Comparison of ENCODE assay signal across 9 cellular contexts in the genomic region with DNA sequence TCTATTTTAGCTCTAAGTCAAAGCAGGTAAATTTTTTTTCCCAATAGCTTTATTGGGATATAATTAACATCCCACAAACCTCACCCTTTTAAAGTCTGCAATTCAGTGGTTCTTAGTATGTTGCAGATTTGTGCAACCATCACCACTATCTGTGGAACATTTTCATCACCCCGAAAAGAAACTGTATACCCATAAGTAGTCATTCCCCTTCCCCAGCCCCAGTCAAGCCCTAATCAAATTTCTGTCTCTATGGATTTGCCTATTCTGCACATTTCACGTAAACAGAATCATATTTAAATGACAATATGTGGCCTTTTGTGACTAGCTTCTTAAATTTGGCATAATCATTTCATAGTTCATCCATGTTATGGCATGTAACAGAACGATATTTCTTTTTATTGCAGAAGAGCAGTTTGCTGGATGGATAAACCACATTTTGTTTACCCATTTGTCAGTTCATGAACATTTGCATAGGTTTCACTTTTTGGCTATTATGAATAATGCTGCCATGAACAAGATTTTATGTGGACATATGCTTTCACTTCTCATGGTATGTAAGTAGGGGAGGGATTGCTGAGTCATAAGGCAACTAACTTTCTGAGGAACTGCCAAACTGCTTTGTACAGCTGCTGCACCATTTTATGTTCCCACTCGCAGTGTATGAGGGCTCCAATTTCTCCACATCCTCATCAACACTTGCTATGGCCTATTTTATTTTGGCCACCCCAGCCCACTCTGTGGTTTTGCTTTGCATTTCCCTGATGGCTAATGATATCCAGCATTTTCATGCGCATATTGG. TPM values are rescaled to one million over a fixed set of nuclear protein-coding genes. Genes with fewer than 3 reads are reported as not detected.
DNase-seq lines count a peak whose midpoint lies in the region; ATAC-seq and TF ChIP-seq lines count a peak whose summit lies in the region.
"Had no signal": no experiment of that assay in that cellular context is flagged by ENCODE, and none has a peak within 500 bp of the region (broad histone marks: within the 10 kb centered on the region; RNA-seq: fewer than 3 reads in every experiment).

No MANE protein-coding gene starts in this region.

- H3K36me3 ChIP-seq in esophagus muscularis mucosa: peaks cover 0 to 44% (median 31%) of the 10 kb centered on the region in 4 donors

- DNase-seq in GDM1 (lab: John Stamatoyannopoulos, UW) (peak; percentile 65), activated B cell treated with CpG ODN at 0.5 μM for 24 hours (no peak), naive B cell (no peak), activated gamma-delta T cell treated with Interleukin-2 at 50 U/mL for 16 hours (no peak), mesothelial cell of epicardium (ENCODE audit: low spot score in 2 of 2, unreplicated experiment in 2 of 2) (no peak), esophagus muscularis mucosa (ENCODE audit: extremely low spot score) (no peak)

- no peaks in the 10 kb centered on the region for H3K4me1 ChIP-seq in esophagus muscularis mucosa

- H3K27ac Mint-ChIP-seq in activated B cell treated with CpG ODN at 0.5 μM for 24 hours: peak overlapping the region; percentile 14
- no peak overlapping the region for H3K27ac Mint-ChIP-seq in naive B cell
- H3K27ac Mint-ChIP-seq in mesothelial cell of epicardium: no peak overlapping the region

- no peak overlapping the region for H3K4me3 ChIP-seq in esophagus muscularis mucosa
- H3K4me3 ChIP-seq: thoracic aorta had no signal

- no peaks in the 10 kb centered on the region for H3K9me3 ChIP-seq in esophagus muscularis mucosa
- H3K9me3 ChIP-seq: thoracic aorta had no signal

- H3K4me3 Mint-ChIP-seq in activated B cell treated with CpG ODN at 0.5 μM for 24 hours: peak overlapping the region; percentile 3
- H3K4me3 Mint-ChIP-seq in naive B cell: no peak overlapping the region
- no peak overlapping the region for H3K4me3 Mint-ChIP-seq in mesothelial cell of epicardium

- TF ChIP-seq POLR2A in esophagus muscularis mucosa (IDR thresholded peaks at IDR 0.05; ENCODE audit: low read depth): no peak

- no peak for TF ChIP-seq EP300 in esophagus muscularis mucosa (IDR thresholded peaks at IDR 0.05)

- WGBS in esophagus muscularis mucosa: 73% methylated on average over 5 of the region's 5 CpGs

- H3K27me3 Mint-ChIP-seq in activated B cell treated with CpG ODN at 0.5 μM for 24 hours (no peaks in the 10 kb centered on the region), naive B cell (no peaks in the 10 kb centered on the region), mesothelial cell of epicardium (ENCODE audit: low read depth) (no peaks in the 10 kb centered on the region)

- no peaks in the 10 kb centered on the region for H3K27me3 ChIP-seq in esophagus muscularis mucosa

- H3K36me3 Mint-ChIP-seq in activated B cell treated with CpG ODN at 0.5 μM for 24 hours (ENCODE audit: low read depth) (peaks cover 52% of the 10 kb centered on the region), naive B cell (peaks cover 9 to 29% of the 10 kb centered on the region in 2 donors), mesothelial cell of epicardium (peaks cover 1% of the 10 kb centered on the region)

- peaks cover 9% of the 10 kb centered on the region for H3K4me1 Mint-ChIP-seq in activated B cell treated with CpG ODN at 0.5 μM for 24 hours
- peaks cover 0 to 5% (median 0%) of the 10 kb centered on the region in 3 donors for H3K4me1 Mint-ChIP-seq in naive B cell
- peaks cover 3% of the 10 kb centered on the region for H3K4me1 Mint-ChIP-seq in mesothelial cell of epicardium

- TF ChIP-seq CTCF in activated B cell treated with CpG ODN at 0.5 μM for 24 hours (IDR thresholded peaks at IDR 0.05) (no peak), mesothelial cell of epicardium (IDR thresholded peaks at IDR 0.05; ENCODE audit: unreplicated experiment) (no peak), esophagus muscularis mucosa (IDR thresholded peaks at IDR 0.05) (no peak)

- intact Hi-C loops in activated B cell treated with CpG ODN at 0.5 μM for 24 hours (cut with micrococcal nuclease): loop anchor here (1.0 to 5.0 kb wide), 3 partner anchors 10 to 286 kb away; a partner anchor contains a TSS
- intact Hi-C loops in esophagus muscularis mucosa (cut with DNase I): no loop called here

- no peak overlapping the region for H3K27ac ChIP-seq in esophagus muscularis mucosa (replicated peaks in 1 of 4)
- H3K27ac ChIP-seq: thoracic aorta had no signal

- peak; percentile 96 for ATAC-seq in GM19455 (IDR thresholded peaks at IDR 0.05; ENCODE audit: unreplicated experiment)
- ATAC-seq in HG03378 (IDR thresholded peaks at IDR 0.05; ENCODE audit: unreplicated experiment): peak; percentile 98
- peak; percentile 95 for ATAC-seq in activated B cell treated with CpG ODN at 0.5 μM for 24 hours (ENCODE audit: low read depth)
- ATAC-seq in naive B cell (ENCODE audit: low read depth in 2 of 2): peak; percentile 49 to 68

- POLR2A ChIA-PET in activated B cell treated with CpG ODN at 0.5 μM for 24 hours (lab: Charles Lee): interaction anchor here (2.6 kb wide), 1 partner anchor 11 kb away, joined by 14 read pairs; a partner anchor contains a TSS

- no peaks in the 10 kb centered on the region for H3K9me3 Mint-ChIP-seq in activated B cell treated with CpG ODN at 0.5 μM for 24 hours
- peaks cover 0 to 1% (median 0%) of the 10 kb centered on the region in 7 donors for H3K9me3 Mint-ChIP-seq in naive B cell
- no peaks in the 10 kb centered on the region for H3K9me3 Mint-ChIP-seq in mesothelial cell of epicardium

- CTCF ChIA-PET in activated B cell treated with CpG ODN at 0.5 μM for 24 hours (lab: Charles Lee): no interaction called here

RNA-seq across cellular contexts. Expression of a gene that starts 10.9 kb away (rescaled TPM):
- total RNA-seq in activated B cell treated with CpG ODN at 0.5 μM for 24 hours (8.6 and 11.8 TPM in 2 replicates), mesothelial cell of epicardium (5.8 to 6.4 TPM (median 6.1 TPM) in 3 replicates), esophagus muscularis mucosa (10 to 100 TPM in 3 of 4 donors, 1 to 10 TPM in 1; 9.4 to 14.0 (median 10.6) TPM)
- 10 to 100 TPM; 31.4 to 44.5 (median 32.5) TPM for polyA plus RNA-seq in naive B cell (ENCODE audit: low read depth in 6 of 6)

RNA-seq across cellular contexts. Expression of a gene that starts 48.9 kb away (rescaled TPM):
- total RNA-seq in activated B cell treated with CpG ODN at 0.5 μM for 24 hours (54.0 and 56.0 TPM in 2 replicates), mesothelial cell of epicardium (49.6 to 50.5 TPM (median 49.7 TPM) in 3 replicates), esophagus muscularis mucosa (10 to 100 TPM; 42.7 to 83.3 (median 55.4) TPM)
- 100 to 1,000 TPM; 118 to 165 (median 136) TPM for polyA plus RNA-seq in naive B cell (ENCODE audit: low read depth in 6 of 6)
